8 cellular contexts compared by ENCODE assay signal in the genomic region with DNA sequence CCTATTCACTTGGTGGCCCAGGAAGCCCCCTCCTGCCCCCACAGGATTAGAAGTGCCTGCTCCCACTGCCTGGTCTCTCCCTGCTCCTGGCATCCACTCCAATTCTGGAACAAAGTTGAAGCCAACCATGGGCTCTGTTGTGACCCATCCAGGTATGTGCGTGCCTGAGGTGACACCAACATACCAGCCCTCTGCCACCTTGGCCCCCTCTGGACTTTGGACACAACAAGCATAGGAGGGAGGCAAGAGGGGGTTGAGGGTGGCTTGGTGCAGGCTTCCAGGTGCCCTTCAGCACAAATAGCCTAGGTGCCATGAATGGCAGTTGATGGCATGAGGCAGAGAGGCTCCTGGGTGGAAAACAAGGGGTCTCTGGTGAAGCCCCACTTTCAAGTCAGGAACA.
"Had no signal": no experiment of that assay in that cellular context is flagged by ENCODE, and none has a peak within 500 bp of the region (broad histone marks: within the 10 kb centered on the region; RNA-seq: fewer than 3 reads in every experiment).

No MANE protein-coding gene starts in this region.

- ATAC-seq: HCT116, HepG2 had no signal

- H3K4me3 ChIP-seq: GM23248, HAP-1 had no signal

- H3K27ac ChIP-seq: GM23248, HL-60 had no signal

- H3K4me1 ChIP-seq: HAP-1 had no signal

- DNase-seq: GM23248, GOT3, H7, HFFc6 had no signal

- H2AFZ ChIP-seq: GM23248 had no signal

- H3K36me3 ChIP-seq: HAP-1 had no signal

- H3K9me3 ChIP-seq: HAP-1 had no signal
